Comparison of ENCODE assay signal across 20 cellular contexts in the genomic region with DNA sequence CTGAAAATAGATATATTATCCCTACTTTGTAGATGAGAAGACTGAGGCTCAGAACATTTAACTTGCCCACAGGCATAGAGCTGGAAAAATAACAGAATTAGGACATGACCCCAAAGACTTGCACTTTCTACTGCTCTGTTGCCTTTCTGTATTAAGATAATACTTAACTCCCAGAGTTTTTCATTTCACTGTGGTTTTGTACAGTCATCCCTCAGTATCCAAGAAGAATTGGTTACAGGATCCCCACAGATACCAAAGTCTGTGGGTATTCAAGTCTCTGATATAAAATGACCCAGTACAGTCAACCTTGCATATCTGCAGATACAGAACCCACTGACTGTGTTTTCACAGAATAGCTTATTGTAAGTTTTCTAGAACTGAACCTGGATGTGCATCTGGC.
"Had no signal": no experiment of that assay in that cellular context is flagged by ENCODE, and none has a peak within 500 bp of the region (broad histone marks: within the 10 kb centered on the region; RNA-seq: fewer than 3 reads in every experiment).

No MANE protein-coding gene starts in this region.

- H3K4me1 ChIP-seq: esophagus muscularis mucosa, sigmoid colon, testis, tibial nerve, upper lobe of right lung, vagina had no signal

- H3K4me3 ChIP-seq: esophagus muscularis mucosa, lung, mucosa of descending colon, sigmoid colon, skin epidermis, testis, tibial nerve, upper lobe of right lung, vagina had no signal

- H3K27me3 ChIP-seq: esophagus muscularis mucosa, sigmoid colon, testis, tibial nerve, upper lobe of right lung, vagina had no signal

- DNase-seq: effector memory CD4-positive, alpha-beta T cell; immature natural killer cell; kidney; left colon; left ventricle myocardium superior; mucosa of descending colon; naive thymus-derived CD8-positive, alpha-beta T cell; posterior cingulate gyrus; sigmoid colon; stimulated activated CD4-positive, alpha-beta T cell treated with anti-CD3 and anti-CD28 coated beads, Interleukin-2, amount 100 ng/mL, for 24 hours; stimulated activated CD4-positive, alpha-beta T cell treated with anti-CD3 and anti-CD28 coated beads, Interleukin-4, amount 100 ng/mL, for 4 hours; stimulated activated naive B cell treated with anti-CD40 and anti-IgM and Interleukin-4, amounts not matched to agents 10 μg/mL and 1 μg/mL and 100 μg/mL, for 72 hours; stimulated activated naive CD8-positive, alpha-beta T cell treated with anti-CD3 and anti-CD28 coated beads, Interleukin-15, amount 100 ng/mL, for 72 hours; testis; upper lobe of right lung had no signal

- H3K27ac ChIP-seq: esophagus muscularis mucosa, sigmoid colon, skin epidermis, testis, tibial nerve, upper lobe of right lung, vagina had no signal

- H3K9me3 ChIP-seq: esophagus muscularis mucosa, mucosa of descending colon, sigmoid colon, testis, tibial nerve, upper lobe of right lung, vagina had no signal

- ATAC-seq: left colon; left ventricle myocardium superior; mucosa of descending colon; naive thymus-derived CD8-positive, alpha-beta T cell; stimulated activated naive B cell treated with anti-CD40 and anti-IgM and Interleukin-4, amounts not matched to agents 10 μg/mL and 1 μg/mL and 100 μg/mL, for 72 hours; stimulated activated naive CD8-positive, alpha-beta T cell treated with anti-CD3 and anti-CD28 coated beads, Interleukin-15, amount 100 ng/mL, for 72 hours; upper lobe of right lung had no signal
